ENCODE assay signal across 29 cellular contexts in the genomic region with DNA sequence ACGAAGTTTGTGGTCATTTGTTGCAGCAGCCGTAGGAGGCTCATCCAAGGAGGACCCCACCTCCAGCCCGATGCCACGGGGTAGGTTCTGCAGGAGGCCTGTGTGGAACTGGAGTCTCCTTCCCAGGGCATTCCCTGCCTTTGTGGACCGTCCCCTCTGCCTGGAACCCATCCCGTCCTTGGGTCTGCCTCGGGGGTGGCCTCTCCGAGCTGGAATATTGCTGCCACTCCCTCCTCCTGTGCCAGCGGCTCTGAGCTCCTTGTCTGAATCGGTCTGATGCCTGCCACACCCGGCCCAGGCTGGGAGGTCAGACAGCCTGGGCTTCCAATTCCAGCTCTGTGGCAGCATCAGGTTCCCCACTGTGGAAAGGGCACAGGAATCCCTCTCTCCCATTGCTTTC. TPM values are rescaled to one million over a fixed set of nuclear protein-coding genes. Genes with fewer than 3 reads are reported as not detected.
"Had no signal": no experiment of that assay in that cellular context is flagged by ENCODE, and none has a peak within 500 bp of the region (broad histone marks: within the 10 kb centered on the region; RNA-seq: fewer than 3 reads in every experiment).

No MANE protein-coding gene starts in this region.

- ATAC-seq: stimulated activated effector memory CD8-positive, alpha-beta T cell treated with anti-CD3 and anti-CD28 coated beads, Interleukin-12 subunit alpha, Interleukin-12 subunit beta, amount 100 ng/mL, for 72 hours; stimulated activated memory B cell treated with anti-CD40 and anti-IgM and Interleukin-4, amounts not matched to agents 10 μg/mL and 1 μg/mL and 100 μg/mL, for 72 hours; stimulated activated naive B cell treated with anti-CD40 and anti-IgM and Interleukin-4, amounts not matched to agents 10 μg/mL and 1 μg/mL and 100 μg/mL, for 72 hours; stimulated activated naive CD8-positive, alpha-beta T cell treated with anti-CD3 and anti-CD28 coated beads, Interleukin-15, amount 100 ng/mL, for 72 hours; stimulated activated naive CD8-positive, alpha-beta T cell treated with anti-CD3 and anti-CD28 coated beads, Interleukin-15, Interleukin-2, amounts not matched to agents 100 U/mL and 50 U/mL, for 24 hours had no signal

- H3K9me3 ChIP-seq: stomach, suprapubic skin, testis, thoracic aorta, thyroid gland, tibial artery, tibial nerve, transverse colon, upper lobe of left lung, uterus, vagina had no signal

- H3K4me1 ChIP-seq: stomach, suprapubic skin, testis, thyroid gland, tibial artery, tibial nerve, transverse colon, upper lobe of left lung, uterus, vagina had no signal

- DNase-seq: stimulated activated CD4-positive, alpha-beta T cell treated with anti-CD3 and anti-CD28 coated beads, Interleukin-2, amount 100 ng/mL, for 48 hours; stimulated activated CD4-positive, alpha-beta T cell treated with anti-CD3 and anti-CD28 coated beads, Interleukin-4, amount 100 ng/mL, for 1 hour; stimulated activated CD4-positive, alpha-beta T cell treated with anti-CD3 and anti-CD28 coated beads, Interleukin-4, amount 100 ng/mL, for 24 hours; stimulated activated CD4-positive, alpha-beta T cell treated with anti-CD3 and anti-CD28 coated beads, Interleukin-4, amount 100 ng/mL, for 4 hours; stimulated activated CD8-positive, alpha-beta memory T cell treated with anti-CD3 and anti-CD28 coated beads, Interleukin-4, amount 100 ng/mL, for 48 hours; stimulated activated naive B cell treated with anti-CD40 and anti-IgM and Interleukin-4, amounts not matched to agents 10 μg/mL and 1 μg/mL and 100 μg/mL, for 72 hours; stimulated activated naive CD4-positive, alpha-beta T cell; stimulated activated naive CD4-positive, alpha-beta T cell treated with Interleukin-2 at 50 U/mL for 16 hours; stimulated activated naive CD8-positive, alpha-beta T cell treated with anti-CD3 and anti-CD28 coated beads, Interleukin-15, amount 100 ng/mL, for 72 hours; stimulated activated naive CD8-positive, alpha-beta T cell treated with anti-CD3 and anti-CD28 coated beads, Interleukin-15, Interleukin-2, amounts not matched to agents 100 U/mL and 50 U/mL, for 24 hours; stomach; substantia nigra; testis; thyroid gland; tibial artery; transverse colon; uterus had no signal

- H3K4me3 ChIP-seq: stomach, suprapubic skin, testis, thoracic aorta, thyroid gland, tibial artery, tibial nerve, transverse colon, upper lobe of left lung, uterus, vagina had no signal

- H3K27ac ChIP-seq: stomach, suprapubic skin, testis, thoracic aorta, thyroid gland, tibial artery, tibial nerve, transverse colon, upper lobe of left lung, uterus, vagina had no signal

- FAIRE-seq: urothelium cell line had no signal

- H3K36me3 ChIP-seq: suprapubic skin, thoracic aorta, thyroid gland, tibial artery, tibial nerve, transverse colon, uterus, vagina had no signal

- H3K27me3 ChIP-seq: suprapubic skin, testis, thyroid gland, tibial nerve, transverse colon, upper lobe of left lung, uterus, vagina had no signal

RNA-seq across cellular contexts. Expression of a gene that starts 25.3 kb away (rescaled TPM):
- total RNA-seq: stomach, subcutaneous adipose tissue, suprapubic skin, temporal lobe, testis, thoracic aorta, thyroid gland, tibial nerve, transverse colon, upper lobe of left lung, ureter, urinary bladder, uterus, vagina had no signal
- polyA plus RNA-seq: stomach, urinary bladder had no signal
